In the genomic region with DNA sequence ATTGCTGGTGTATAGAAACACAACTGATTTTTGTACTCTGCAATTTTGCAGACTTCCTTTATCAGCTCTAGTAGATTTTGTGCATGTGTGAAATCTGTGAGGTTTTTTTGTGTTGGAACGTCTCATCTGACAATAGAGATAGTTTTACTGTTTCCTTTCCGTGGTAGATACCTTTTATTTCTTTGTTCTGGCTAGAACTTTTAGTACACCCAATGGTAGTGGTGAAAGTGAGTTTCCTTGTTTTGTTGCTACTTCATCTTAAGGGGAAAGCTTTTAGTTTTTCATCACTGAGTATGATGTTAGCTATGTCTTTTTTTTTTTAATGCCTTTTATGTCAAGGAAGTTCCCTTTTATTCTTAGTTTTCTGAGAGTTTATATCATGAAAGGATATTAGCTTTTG, we compare ENCODE assay signal across 17 cellular contexts.
DNase-seq lines count a peak whose midpoint lies in the region; ATAC-seq and TF ChIP-seq lines count a peak whose summit lies in the region.
"Had no signal": no experiment of that assay in that cellular context is flagged by ENCODE, and none has a peak within 500 bp of the region (broad histone marks: within the 10 kb centered on the region; RNA-seq: fewer than 3 reads in every experiment).

No MANE protein-coding gene starts in this region.

- no peak overlapping the region for H3K4me3 ChIP-seq in Jurkat, Clone E6-1 (ENCODE audit: low read length)
- no peak overlapping the region for H3K4me3 ChIP-seq in naive thymus-derived CD4-positive, alpha-beta T cell (ENCODE audit: low read length)
- no peak overlapping the region for H3K4me3 ChIP-seq in foreskin fibroblast (ENCODE audit: low read depth in 1 of 2, low read length in 2 of 2)
- H3K4me3 ChIP-seq: HAP-1 had no signal

- POLR2A ChIA-PET in naive thymus-derived CD4-positive, alpha-beta T cell (lab: Charles Lee) = interaction anchor here (1.3 kb wide), 1 partner anchor 10 kb away, joined by 3 read pairs; no protein-coding TSS in a partner anchor
- POLR2A ChIA-PET in WTC11 (lab: Charles Lee) = no interaction called here

- peak overlapping the region; percentile 15 for H3K4me3 Mint-ChIP-seq in activated naive CD4-positive, alpha-beta T cell treated with anti-CD3 and anti-CD28 coated beads, Interleukin-2, amount 50 U/mL, for 24 hours
- H3K4me3 Mint-ChIP-seq in activated naive CD4-positive, alpha-beta T cell treated with anti-CD3 and anti-CD28 coated beads for 36 hours = no peak overlapping the region
- peak overlapping the region in 8 of 10 donors; percentile 10 to 78 (median 55) for H3K4me3 Mint-ChIP-seq in naive thymus-derived CD4-positive, alpha-beta T cell
- no peak overlapping the region for H3K4me3 Mint-ChIP-seq in WTC11

- H3K4me1 Mint-ChIP-seq in activated naive CD4-positive, alpha-beta T cell treated with anti-CD3 and anti-CD28 coated beads, Interleukin-2, amount 50 U/mL, for 24 hours = peaks cover 38% of the 10 kb centered on the region
- peaks cover 27% of the 10 kb centered on the region for H3K4me1 Mint-ChIP-seq in activated naive CD4-positive, alpha-beta T cell treated with anti-CD3 and anti-CD28 coated beads for 36 hours (ENCODE audit: low read depth)
- peaks cover 13 to 44% (median 39%) of the 10 kb centered on the region in 7 donors for H3K4me1 Mint-ChIP-seq in naive thymus-derived CD4-positive, alpha-beta T cell
- H3K4me1 Mint-ChIP-seq in WTC11 = peaks cover 2% of the 10 kb centered on the region; the same call in 1 of the 2 replicates

- CTCF ChIA-PET in activated naive CD4-positive, alpha-beta T cell treated with anti-CD3 and anti-CD28 coated beads for 36 hours (lab: Charles Lee) = interaction anchor here (1.6 kb wide), 1 partner anchor 67 kb away, joined by 7 read pairs; no protein-coding TSS in a partner anchor
- CTCF ChIA-PET in naive thymus-derived CD4-positive, alpha-beta T cell (lab: Charles Lee) = interaction anchor here (1.2 kb wide), 1 partner anchor 18 kb away, joined by 4 read pairs; no protein-coding TSS in a partner anchor
- CTCF ChIA-PET in WTC11 (lab: Charles Lee) = interaction anchor here (1.2 kb wide), 1 partner anchor 15 kb away, joined by 3 read pairs; no protein-coding TSS in a partner anchor

- intact Hi-C loops in activated naive CD4-positive, alpha-beta T cell treated with anti-CD3 and anti-CD28 coated beads for 36 hours (cut with micrococcal nuclease) = no loop called here
- intact Hi-C loops in naive thymus-derived CD4-positive, alpha-beta T cell (cut with micrococcal nuclease) = no loop called here

- no peaks in the 10 kb centered on the region for H3K27me3 ChIP-seq in naive thymus-derived CD4-positive, alpha-beta T cell (ENCODE audit: control insufficient read depth in 2 of 2, insufficient read depth in 2 of 2, low read length in 2 of 2)

- DNase-seq in activated naive CD4-positive, alpha-beta T cell treated with anti-CD3 and anti-CD28 coated beads for 36 hours = no peak
- peak; percentile 54 for DNase-seq in Jurkat, Clone E6-1 (ENCODE audit: low read depth, low spot score)
- DNase-seq in naive thymus-derived CD4-positive, alpha-beta T cell = peak in 6 of 9 donors; percentile 49 to 82 (median 64)
- DNase-seq in foreskin fibroblast (no peak), WTC11 (ENCODE audit: low spot score) (no peak)
- DNase-seq: ACHN; C1 segment of cervical spinal cord; CD4-positive, alpha-beta memory T cell; COR-L47; DMS153; DMS79 treated with DMSO at 0.1 percent for 48 hours; EL; IMR-90 had no signal

- H3K27ac ChIP-seq in naive thymus-derived CD4-positive, alpha-beta T cell (ENCODE audit: low read depth, low read length) = peak overlapping the region; percentile 29
- H3K27ac ChIP-seq: 22Rv1 had no signal

- no peaks in the 10 kb centered on the region for H3K9me3 Mint-ChIP-seq in activated naive CD4-positive, alpha-beta T cell treated with anti-CD3 and anti-CD28 coated beads, Interleukin-2, amount 50 U/mL, for 24 hours
- no peaks in the 10 kb centered on the region for H3K9me3 Mint-ChIP-seq in activated naive CD4-positive, alpha-beta T cell treated with anti-CD3 and anti-CD28 coated beads for 36 hours
- peaks cover 0 to 1% (median 0%) of the 10 kb centered on the region in 11 donors for H3K9me3 Mint-ChIP-seq in naive thymus-derived CD4-positive, alpha-beta T cell
- no peaks in the 10 kb centered on the region for H3K9me3 Mint-ChIP-seq in WTC11

- H3K36me3 Mint-ChIP-seq in activated naive CD4-positive, alpha-beta T cell treated with anti-CD3 and anti-CD28 coated beads, Interleukin-2, amount 50 U/mL, for 24 hours = peaks cover 2% of the 10 kb centered on the region
- no peaks in the 10 kb centered on the region for H3K36me3 Mint-ChIP-seq in activated naive CD4-positive, alpha-beta T cell treated with anti-CD3 and anti-CD28 coated beads for 36 hours (ENCODE audit: low read depth)
- H3K36me3 Mint-ChIP-seq in naive thymus-derived CD4-positive, alpha-beta T cell = peaks cover 0 to 4% (median 0%) of the 10 kb centered on the region in 5 donors
- H3K36me3 Mint-ChIP-seq in WTC11 = no peaks in the 10 kb centered on the region

- H3K27me3 Mint-ChIP-seq in activated naive CD4-positive, alpha-beta T cell treated with anti-CD3 and anti-CD28 coated beads, Interleukin-2, amount 50 U/mL, for 24 hours = no peaks in the 10 kb centered on the region
- no peaks in the 10 kb centered on the region for H3K27me3 Mint-ChIP-seq in activated naive CD4-positive, alpha-beta T cell treated with anti-CD3 and anti-CD28 coated beads for 36 hours (ENCODE audit: low read depth)
- H3K27me3 Mint-ChIP-seq in naive thymus-derived CD4-positive, alpha-beta T cell = peaks cover 0 to 26% (median 0%) of the 10 kb centered on the region in 5 donors
- H3K27me3 Mint-ChIP-seq in WTC11 (ENCODE audit: low read depth) = no peaks in the 10 kb centered on the region
- H3K27me3 Mint-ChIP-seq: CD4-positive, alpha-beta memory T cell had no signal

- ATAC-seq in naive thymus-derived CD4-positive, alpha-beta T cell = peak; percentile 79
- no peak for ATAC-seq in GM19452 (IDR thresholded peaks at IDR 0.05; ENCODE audit: unreplicated experiment)
- ATAC-seq in WTC11 = no peak

- no peaks in the 10 kb centered on the region for H3K36me3 ChIP-seq in naive thymus-derived CD4-positive, alpha-beta T cell (ENCODE audit: control insufficient read depth in 2 of 3, insufficient read depth in 3 of 3, low read length in 3 of 3)
- H3K36me3 ChIP-seq: HAP-1 had no signal

- TF ChIP-seq CTCF in foreskin fibroblast (IDR thresholded peaks at IDR 0.05; ENCODE audit: low read depth, low read length) (no peak), WTC11 (IDR thresholded peaks at IDR 0.05) (no peak)

- peaks cover 0 to 20% of the 10 kb centered on the region in 2 donors for H3K4me1 ChIP-seq in naive thymus-derived CD4-positive, alpha-beta T cell (ENCODE audit: control insufficient read depth in 2 of 2, insufficient read depth in 2 of 2, low read length in 2 of 2)
- H3K4me1 ChIP-seq: HAP-1 had no signal

- H3K27ac Mint-ChIP-seq in activated naive CD4-positive, alpha-beta T cell treated with anti-CD3 and anti-CD28 coated beads, Interleukin-2, amount 50 U/mL, for 24 hours = peak overlapping the region; percentile 80
- H3K27ac Mint-ChIP-seq in activated naive CD4-positive, alpha-beta T cell treated with anti-CD3 and anti-CD28 coated beads for 36 hours = no peak overlapping the region
- peak overlapping the region; percentile 5 to 62 (median 45) for H3K27ac Mint-ChIP-seq in naive thymus-derived CD4-positive, alpha-beta T cell
- H3K27ac Mint-ChIP-seq in WTC11 = no peak overlapping the region

- no peaks in the 10 kb centered on the region for H3K9me3 ChIP-seq in naive thymus-derived CD4-positive, alpha-beta T cell (ENCODE audit: control insufficient read depth in 2 of 3, low read length in 3 of 3)
- H3K9me3 ChIP-seq: HAP-1 had no signal

TF ChIP-seq in WTC11, 78 proteins besides CTCF, POLR2A, EP300 and RAD21:
- TF ChIP-seq, protein P1, sequence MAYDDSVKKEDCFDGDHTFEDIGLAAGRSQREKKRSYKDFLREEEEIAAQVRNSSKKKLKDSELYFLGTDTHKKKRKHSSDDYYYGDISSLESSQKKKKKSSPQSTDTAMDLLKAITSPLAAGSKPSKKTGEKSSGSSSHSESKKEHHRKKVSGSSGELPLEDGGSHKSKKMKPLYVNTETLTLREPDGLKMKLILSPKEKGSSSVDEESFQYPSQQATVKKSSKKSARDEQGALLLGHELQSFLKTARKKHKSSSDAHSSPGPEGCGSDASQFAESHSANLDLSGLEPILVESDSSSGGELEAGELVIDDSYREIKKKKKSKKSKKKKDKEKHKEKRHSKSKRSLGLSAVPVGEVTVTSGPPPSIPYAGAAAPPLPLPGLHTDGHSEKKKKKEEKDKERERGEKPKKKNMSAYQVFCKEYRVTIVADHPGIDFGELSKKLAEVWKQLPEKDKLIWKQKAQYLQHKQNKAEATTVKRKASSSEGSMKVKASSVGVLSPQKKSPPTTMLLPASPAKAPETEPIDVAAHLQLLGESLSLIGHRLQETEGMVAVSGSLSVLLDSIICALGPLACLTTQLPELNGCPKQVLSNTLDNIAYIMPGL (CRISPR knock-in tag; IDR thresholded peaks at IDR 0.05) = no peak
- TF ChIP-seq, protein P2, sequence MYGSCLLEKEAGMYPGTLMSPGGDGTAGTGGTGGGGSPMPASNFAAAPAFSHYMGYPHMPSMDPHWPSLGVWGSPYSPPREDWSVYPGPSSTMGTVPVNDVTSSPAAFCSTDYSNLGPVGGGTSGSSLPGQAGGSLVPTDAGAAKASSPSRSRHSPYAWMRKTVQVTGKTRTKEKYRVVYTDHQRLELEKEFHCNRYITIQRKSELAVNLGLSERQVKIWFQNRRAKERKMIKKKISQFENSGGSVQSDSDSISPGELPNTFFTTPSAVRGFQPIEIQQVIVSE (CRISPR knock-in tag; IDR thresholded peaks at IDR 0.05; ENCODE audit: borderline replicate concordance) = no peak
- TF ChIP-seq, protein P3, sequence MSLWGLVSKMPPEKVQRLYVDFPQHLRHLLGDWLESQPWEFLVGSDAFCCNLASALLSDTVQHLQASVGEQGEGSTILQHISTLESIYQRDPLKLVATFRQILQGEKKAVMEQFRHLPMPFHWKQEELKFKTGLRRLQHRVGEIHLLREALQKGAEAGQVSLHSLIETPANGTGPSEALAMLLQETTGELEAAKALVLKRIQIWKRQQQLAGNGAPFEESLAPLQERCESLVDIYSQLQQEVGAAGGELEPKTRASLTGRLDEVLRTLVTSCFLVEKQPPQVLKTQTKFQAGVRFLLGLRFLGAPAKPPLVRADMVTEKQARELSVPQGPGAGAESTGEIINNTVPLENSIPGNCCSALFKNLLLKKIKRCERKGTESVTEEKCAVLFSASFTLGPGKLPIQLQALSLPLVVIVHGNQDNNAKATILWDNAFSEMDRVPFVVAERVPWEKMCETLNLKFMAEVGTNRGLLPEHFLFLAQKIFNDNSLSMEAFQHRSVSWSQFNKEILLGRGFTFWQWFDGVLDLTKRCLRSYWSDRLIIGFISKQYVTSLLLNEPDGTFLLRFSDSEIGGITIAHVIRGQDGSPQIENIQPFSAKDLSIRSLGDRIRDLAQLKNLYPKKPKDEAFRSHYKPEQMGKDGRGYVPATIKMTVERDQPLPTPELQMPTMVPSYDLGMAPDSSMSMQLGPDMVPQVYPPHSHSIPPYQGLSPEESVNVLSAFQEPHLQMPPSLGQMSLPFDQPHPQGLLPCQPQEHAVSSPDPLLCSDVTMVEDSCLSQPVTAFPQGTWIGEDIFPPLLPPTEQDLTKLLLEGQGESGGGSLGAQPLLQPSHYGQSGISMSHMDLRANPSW (CRISPR knock-in tag; conservative IDR thresholded peaks at IDR 0.05; ENCODE audit: low read depth) = no peak

Comparison
In these comparisons a context has a peak if more than half of its experiments do, and no peak if none do; other contexts are left out.
1. H3K27ac Mint-ChIP-seq: peak in activated naive CD4-positive, alpha-beta T cell treated with anti-CD3 and anti-CD28 coated beads, Interleukin-2, amount 50 U/mL, for 24 hours (single experiment) and naive thymus-derived CD4-positive, alpha-beta T cell (9 of 9); none in activated naive CD4-positive, alpha-beta T cell treated with anti-CD3 and anti-CD28 coated beads for 36 hours (single experiment) and WTC11 (single experiment).
2. H3K4me3 Mint-ChIP-seq: peak in activated naive CD4-positive, alpha-beta T cell treated with anti-CD3 and anti-CD28 coated beads, Interleukin-2, amount 50 U/mL, for 24 hours (single experiment) and naive thymus-derived CD4-positive, alpha-beta T cell (8 of 10); none in activated naive CD4-positive, alpha-beta T cell treated with anti-CD3 and anti-CD28 coated beads for 36 hours (single experiment) and WTC11 (single experiment).
3. DNase-seq: peak in Jurkat, Clone E6-1 (single experiment) and naive thymus-derived CD4-positive, alpha-beta T cell (6 of 9); none in activated naive CD4-positive, alpha-beta T cell treated with anti-CD3 and anti-CD28 coated beads for 36 hours (single experiment), foreskin fibroblast (0 of 2) and WTC11 (single experiment).